1 cellular context compared by ENCODE assay signal in genomic region chr20:41537865-41538264, GRCh38.
TF ChIP-seq lines count a peak whose summit lies in the region.

No MANE protein-coding gene starts in this region.

TF ChIP-seq in HepG2, 621 proteins besides CTCF, POLR2A, EP300 and RAD21 (continued from another document):
- no peak for TF ChIP-seq FOXP4 (CRISPR knock-in tag; IDR thresholded peaks at IDR 0.05)
- no peak for TF ChIP-seq LRRFIP1 (CRISPR knock-in tag; conservative IDR thresholded peaks at IDR 0.05)
- TF ChIP-seq NR2F2 (IDR thresholded peaks at IDR 0.05; ENCODE audit: borderline replicate concordance, low read depth), result no peak
- TF ChIP-seq ISL2 (CRISPR knock-in tag; IDR thresholded peaks at IDR 0.05), result no peak
- no peak for TF ChIP-seq SNAPC2 (CRISPR knock-in tag; IDR thresholded peaks at IDR 0.05)
- peak; percentile 62; the same call in 1 of the 2 replicates for TF ChIP-seq ADNP (CRISPR knock-in tag; IDR thresholded peaks at IDR 0.05)
- TF ChIP-seq, protein P1, sequence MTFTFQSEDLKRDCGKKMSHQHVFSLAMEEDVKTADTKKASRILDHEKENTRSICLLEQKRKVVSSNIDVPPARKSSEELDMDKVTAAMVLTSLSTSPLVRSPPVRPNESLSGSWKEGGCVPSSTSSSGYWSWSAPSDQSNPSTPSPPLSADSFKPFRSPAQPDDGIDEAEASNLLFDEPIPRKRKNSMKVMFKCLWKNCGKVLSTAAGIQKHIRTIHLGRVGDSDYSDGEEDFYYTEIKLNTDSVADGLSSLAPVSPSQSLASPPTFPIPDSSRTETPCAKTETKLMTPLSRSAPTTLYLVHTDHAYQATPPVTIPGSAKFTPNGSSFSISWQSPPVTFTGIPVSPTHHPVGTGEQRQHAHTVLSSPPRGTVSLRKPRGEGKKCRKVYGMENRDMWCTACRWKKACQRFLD (CRISPR knock-in tag; IDR thresholded peaks at IDR 0.05; ENCODE audit: borderline replicate concordance), result no peak
- TF ChIP-seq PHF5A (CRISPR knock-in tag; IDR thresholded peaks at IDR 0.05; ENCODE audit: low read depth, unreplicated experiment), result no peak
- peak; percentile 63; the same call in 1 of the 2 replicates for TF ChIP-seq ZMYM2 (CRISPR knock-in tag; IDR thresholded peaks at IDR 0.05)
- no peak for TF ChIP-seq ATF1 (CRISPR knock-in tag; IDR thresholded peaks at IDR 0.05)
- no peak for TF ChIP-seq TRIM24 (CRISPR knock-in tag; IDR thresholded peaks at IDR 0.05)
- TF ChIP-seq, protein P2, sequence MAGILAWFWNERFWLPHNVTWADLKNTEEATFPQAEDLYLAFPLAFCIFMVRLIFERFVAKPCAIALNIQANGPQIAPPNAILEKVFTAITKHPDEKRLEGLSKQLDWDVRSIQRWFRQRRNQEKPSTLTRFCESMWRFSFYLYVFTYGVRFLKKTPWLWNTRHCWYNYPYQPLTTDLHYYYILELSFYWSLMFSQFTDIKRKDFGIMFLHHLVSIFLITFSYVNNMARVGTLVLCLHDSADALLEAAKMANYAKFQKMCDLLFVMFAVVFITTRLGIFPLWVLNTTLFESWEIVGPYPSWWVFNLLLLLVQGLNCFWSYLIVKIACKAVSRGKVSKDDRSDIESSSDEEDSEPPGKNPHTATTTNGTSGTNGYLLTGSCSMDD (CRISPR knock-in tag; IDR thresholded peaks at IDR 0.05), result no peak
- TF ChIP-seq EZH2 (conservative IDR thresholded peaks at IDR 0.05; ENCODE audit: low read depth, low read length), result no peak
- no peak for TF ChIP-seq ZC3H4 (CRISPR knock-in tag; IDR thresholded peaks at IDR 0.05; ENCODE audit: borderline replicate concordance)
- no peak for TF ChIP-seq PCBP1 (IDR thresholded peaks at IDR 0.05; ENCODE audit: borderline replicate concordance, low read depth, low read length)
- no peak for TF ChIP-seq ZNF737 (CRISPR knock-in tag; IDR thresholded peaks at IDR 0.05; ENCODE audit: borderline replicate concordance)
- TF ChIP-seq ZNF263 (CRISPR knock-in tag; IDR thresholded peaks at IDR 0.05), result no peak
- no peak for TF ChIP-seq ERF (CRISPR knock-in tag; IDR thresholded peaks at IDR 0.05)
- no peak for TF ChIP-seq HMGXB3 (CRISPR knock-in tag; IDR thresholded peaks at IDR 0.05; ENCODE audit: borderline replicate concordance)
- no peak for TF ChIP-seq ZMAT5 (CRISPR knock-in tag; IDR thresholded peaks at IDR 0.05; ENCODE audit: borderline replicate concordance, low read depth)
- TF ChIP-seq POGZ (CRISPR knock-in tag; IDR thresholded peaks at IDR 0.05), result 0 out of 2 replicates have a peak, but pooled peaks have one; percentile 29
- no peak for TF ChIP-seq XRCC5 (optimal IDR thresholded peaks at IDR 0.05; ENCODE audit: low read length)
